8 cellular contexts compared by ENCODE assay signal in the genomic region with DNA sequence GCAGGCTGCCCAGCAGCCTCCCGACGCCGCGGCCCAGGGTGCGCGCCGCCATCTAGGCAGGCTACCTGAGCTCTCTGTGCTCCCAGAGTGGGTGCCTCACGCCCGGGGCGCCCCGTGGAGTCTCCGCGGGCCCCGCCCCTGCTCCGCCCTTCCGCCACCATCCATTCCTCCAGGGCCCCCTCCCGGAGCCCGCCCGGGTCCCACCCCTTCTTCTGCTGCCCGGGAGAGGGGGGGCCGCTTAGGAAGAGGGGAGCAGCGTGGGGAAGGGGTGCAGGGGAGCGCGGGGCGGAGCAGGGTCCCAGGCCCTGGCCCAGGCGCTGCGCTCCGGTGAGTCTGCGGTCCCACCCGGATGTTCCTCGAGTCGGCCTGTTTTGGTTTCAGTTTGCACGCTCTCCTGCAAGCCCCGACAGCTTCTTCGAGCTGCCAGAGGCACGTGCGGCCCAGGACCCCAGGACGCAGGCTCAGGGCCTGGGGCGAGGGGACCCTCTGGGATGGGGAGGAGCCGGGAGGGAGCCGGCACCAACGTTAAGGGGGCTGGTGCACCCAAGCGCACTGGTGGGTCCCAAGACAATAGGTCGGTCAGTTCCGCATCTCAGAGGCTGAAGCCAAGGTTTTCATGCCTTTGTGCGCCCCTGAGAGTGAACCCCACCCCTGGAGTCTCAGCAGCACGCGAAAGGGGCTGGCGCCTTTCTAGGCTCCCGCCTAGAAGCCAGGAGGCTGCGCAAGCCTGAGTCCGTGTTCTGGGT. TPM values are rescaled to one million over a fixed set of nuclear protein-coding genes. Genes with fewer than 3 reads are reported as not detected.
DNase-seq lines count a peak whose midpoint lies in the region; ATAC-seq and TF ChIP-seq lines count a peak whose summit lies in the region.

Gene ACSS1, minus strand, starts transcription at position 89 of the 746 bp plus-strand sequence. Its CDS starts 37 bp downstream, at position 52.

- H3K27ac ChIP-seq in right atrium auricular region = peak within 1 kb of the TSS; percentile 96 to 98

- ATAC-seq in GM18867 (IDR thresholded peaks at IDR 0.05; ENCODE audit: unreplicated experiment) = peak; percentile 65
- ATAC-seq in HG03095 (IDR thresholded peaks at IDR 0.05; ENCODE audit: unreplicated experiment) = peak; percentile 62

- H3K4me3 ChIP-seq in right atrium auricular region = peak within 1 kb of the TSS; percentile 70 to 80
- H3K4me3 ChIP-seq in retinal pigment epithelial cell (ENCODE audit: low read length) = peak within 1 kb of the TSS; percentile 42

- H3K27me3 ChIP-seq in right atrium auricular region = no peaks in the 10 kb centered on the region

- peaks cover 0 to 54% of the 10 kb centered on the region in 2 donors for H3K4me1 ChIP-seq in right atrium auricular region

- DNase-seq in AG08395 (ENCODE audit: low spot score) (peak; percentile 38), SK-MEL-5 (ENCODE audit: low read depth, low spot score) (peak; percentile 49), right atrium auricular region (ENCODE audit: low spot score) (no peak), retinal pigment epithelial cell (ENCODE audit: low read depth) (no peak), RKO (ENCODE audit: low spot score) (no peak)
- peak; percentile 71 for DNase-seq in activated naive CD4-positive, alpha-beta T cell treated with anti-CD3 and anti-CD28 coated beads, Interleukin-2, amount 50 U/mL, for 16 hours

- H3K9me3 ChIP-seq in right atrium auricular region = no peaks in the 10 kb centered on the region

- no peak for TF ChIP-seq CTCF in right atrium auricular region (IDR thresholded peaks at IDR 0.05)
- no peak for TF ChIP-seq CTCF in retinal pigment epithelial cell (conservative IDR thresholded peaks at IDR 0.05; ENCODE audit: low read depth, low read length)

- H3K36me3 ChIP-seq in right atrium auricular region = no peaks in the 10 kb centered on the region

- in situ Hi-C loops in SK-MEL-5 (cut with HindIII; ENCODE audit: low pct_unique_long_range_greater_than_20kb, low sequenced_read_pairs) = no loop called here

RNA-seq across cellular contexts. Expression of gene ACSS1, which starts in this region (rescaled TPM):
- total RNA-seq in SK-MEL-5 (2014; rRNA removed; shearing (Covaris generic)) = 9.8 and 10.0 TPM in 2 replicates
- 25.8 and 27.9 TPM in 2 replicates for polyA plus RNA-seq in SK-MEL-5 (2015; cell fraction: cytosol; rRNA removed)
- 61.3 and 65.4 TPM in 2 replicates for polyA plus RNA-seq in SK-MEL-5 (2015; cell fraction: nucleus; rRNA removed)
- 10 to 100 TPM; 25.6 to 26.4 TPM for total RNA-seq in right atrium auricular region

Comparison
In these comparisons a context has a peak if more than half of its experiments do, and no peak if none do; other contexts are left out.
1. DNase-seq: peak in AG08395 (single experiment), SK-MEL-5 (single experiment) and activated naive CD4-positive, alpha-beta T cell treated with anti-CD3 and anti-CD28 coated beads, Interleukin-2, amount 50 U/mL, for 16 hours (single experiment); none in right atrium auricular region (single experiment), retinal pigment epithelial cell (single experiment) and RKO (single experiment).